8 cellular contexts compared by ENCODE assay signal in genomic region chr12:51238510-51239334, GRCh38. TPM values are rescaled to one million over a fixed set of nuclear protein-coding genes. Genes with fewer than 3 reads are reported as not detected.
DNase-seq lines count a peak whose midpoint lies in the region; ATAC-seq and TF ChIP-seq lines count a peak whose summit lies in the region.

Gene DAZAP2 (plus strand): TSS chr12:51238826. CDS start chr12:51238908, 82 bp downstream.

- H3K4me1 Mint-ChIP-seq in activated CD4-positive, alpha-beta T cell treated with anti-CD3 and anti-CD28 coated beads, Interleukin-2, amount 10 ng/mL, durations not matched to agents 7 days and 5 days, result peaks cover 40% of the 10 kb centered on the region

- H3K27ac Mint-ChIP-seq in activated CD4-positive, alpha-beta T cell treated with anti-CD3 and anti-CD28 coated beads, Interleukin-2, amount 10 ng/mL, durations not matched to agents 7 days and 5 days, result peak within 1 kb of the TSS; percentile 100

- H3K4me3 Mint-ChIP-seq in activated CD4-positive, alpha-beta T cell treated with anti-CD3 and anti-CD28 coated beads, Interleukin-2, amount 10 ng/mL, durations not matched to agents 7 days and 5 days, result peak within 1 kb of the TSS; percentile 95

- H3K4me1 ChIP-seq in left lung, result peaks cover 8 to 48% of the 10 kb centered on the region in 2 donors

- CTCF ChIA-PET in activated CD4-positive, alpha-beta T cell treated with anti-CD3 and anti-CD28 coated beads, Interleukin-2, amount 10 ng/mL, durations not matched to agents 7 days and 5 days (lab: Charles Lee), result interaction anchor here (0.7 to 1.9 kb wide), 11 partner anchors 8 to 196 kb away, joined by 3 to 8 read pairs (median 4); no protein-coding TSS in a partner anchor

- POLR2A ChIA-PET in activated CD4-positive, alpha-beta T cell treated with anti-CD3 and anti-CD28 coated beads, Interleukin-2, amount 10 ng/mL, durations not matched to agents 7 days and 5 days (lab: Charles Lee), result interaction anchor here (0.5 to 1.3 kb wide), 5 partner anchors 18 to 191 kb away, joined by 3 to 6 read pairs (median 4); partner anchors contain the start of genes CSRNP2, LETMD1 and POU6F1

- DNase-seq in NCI-H526 treated with DMSO at 0.1 percent for 48 hours (lab: John Stamatoyannopoulos, UW), result peak; percentile 89
- peak; percentile 96 for DNase-seq in activated CD4-positive, alpha-beta T cell treated with anti-CD3 and anti-CD28 coated beads, Interleukin-2, amount 10 ng/mL, durations not matched to agents 7 days and 5 days
- DNase-seq in cortex of kidney (lab: John Stamatoyannopoulos, UW), result peak; percentile 55
- DNase-seq in left lung, result peak; percentile 98
- peak; percentile 89 to 92 for DNase-seq in stimulated activated CD4-positive, alpha-beta T cell treated with anti-CD3 and anti-CD28 coated beads, Interleukin-2, amount 100 ng/mL, for 48 hours

- H3K36me3 ChIP-seq in left lung, result peaks cover 0 to 38% of the 10 kb centered on the region in 2 donors

- peaks cover 6% of the 10 kb centered on the region for H3K27me3 Mint-ChIP-seq in activated CD4-positive, alpha-beta T cell treated with anti-CD3 and anti-CD28 coated beads, Interleukin-2, amount 10 ng/mL, durations not matched to agents 7 days and 5 days

- H3K27ac ChIP-seq in C4-2B, result peak within 1 kb of the TSS; percentile 96
- peak within 1 kb of the TSS; percentile 99 to 100 for H3K27ac ChIP-seq in left lung

- no peaks in the 10 kb centered on the region for H3K27me3 ChIP-seq in left lung

- intact Hi-C loops in left lung (cut with DNase I), result no loop called here

- H3K9me3 Mint-ChIP-seq in activated CD4-positive, alpha-beta T cell treated with anti-CD3 and anti-CD28 coated beads, Interleukin-2, amount 10 ng/mL, durations not matched to agents 7 days and 5 days, result no peaks in the 10 kb centered on the region

- peaks cover 39% of the 10 kb centered on the region for H3K36me3 Mint-ChIP-seq in activated CD4-positive, alpha-beta T cell treated with anti-CD3 and anti-CD28 coated beads, Interleukin-2, amount 10 ng/mL, durations not matched to agents 7 days and 5 days (ENCODE audit: low read depth)

- ATAC-seq in GM19328 (IDR thresholded peaks at IDR 0.05; ENCODE audit: unreplicated experiment) (peak; percentile 83), HG03520 (IDR thresholded peaks at IDR 0.05; ENCODE audit: unreplicated experiment) (peak; percentile 86), left lung (peak; percentile 97)

- no peaks in the 10 kb centered on the region for H3K9me3 ChIP-seq in left lung

- H3K4me3 ChIP-seq in left lung, result peak within 1 kb of the TSS; percentile 73 to 79

- TF ChIP-seq CTCF in C4-2B (conservative IDR thresholded peaks at IDR 0.05), result no peak; the same call in 1 of the 2 replicates
- TF ChIP-seq CTCF in left lung (IDR thresholded peaks at IDR 0.05), result peak in 1 of 2 donors; percentile 8

RNA-seq across cellular contexts. Expression of gene DAZAP2, which starts in this region (rescaled TPM):
- 100 to 1,000 TPM; 219 to 260 TPM for total RNA-seq in activated CD4-positive, alpha-beta T cell treated with anti-CD3 and anti-CD28 coated beads, Interleukin-2, amount 10 ng/mL, durations not matched to agents 7 days and 5 days
- 100 to 1,000 TPM; 199 to 221 TPM for total RNA-seq in left lung

Comparison
In these comparisons a context has a peak if more than half of its experiments do, and no peak if none do; other contexts are left out.
1. Peak in every context shown above with its lines: DNase-seq, ATAC-seq, H3K4me3 ChIP-seq and H3K27ac ChIP-seq.